In the genomic region with DNA sequence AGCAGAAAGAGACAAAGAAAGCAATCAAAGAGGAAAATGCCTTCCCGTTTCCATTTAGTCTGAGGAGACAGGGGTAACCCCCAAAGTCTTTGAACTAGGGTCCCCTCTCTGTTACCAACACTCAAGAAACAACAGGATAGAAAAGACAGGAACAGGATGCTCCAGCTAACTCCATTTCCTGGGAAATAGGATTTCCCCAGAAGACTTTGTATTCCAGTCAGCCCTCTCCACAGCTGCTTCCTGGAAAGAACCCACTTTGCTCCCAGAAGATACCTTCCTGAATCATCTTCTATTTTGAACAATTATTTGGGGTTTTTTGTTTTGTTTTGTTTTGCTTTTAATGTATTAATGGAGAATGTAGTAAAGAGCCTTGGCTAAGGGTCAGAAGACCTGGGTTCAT, we compare ENCODE assay signal across 17 cellular contexts.
"Had no signal": no experiment of that assay in that cellular context is flagged by ENCODE, and none has a peak within 500 bp of the region (broad histone marks: within the 10 kb centered on the region; RNA-seq: fewer than 3 reads in every experiment).

No MANE protein-coding gene starts in this region.

- H3K36me3 Mint-ChIP-seq: natural killer cell treated with Interleukin-12 subunit alpha and Interleukin-12 subunit beta and Interleukin-15 and Interleukin-18, amount 100 ng/mL, for 72 hours; stimulated activated effector memory CD8-positive, alpha-beta T cell treated with anti-CD3 and anti-CD28 coated beads, Interleukin-12 subunit alpha, Interleukin-12 subunit beta, amount 100 ng/mL, for 72 hours; type B pancreatic cell had no signal

- H3K9me3 Mint-ChIP-seq: naive thymus-derived CD4-positive, alpha-beta T cell; natural killer cell treated with Interleukin-12 subunit alpha and Interleukin-12 subunit beta and Interleukin-15 and Interleukin-18, amount 100 ng/mL, for 72 hours; stimulated activated effector memory CD8-positive, alpha-beta T cell treated with anti-CD3 and anti-CD28 coated beads, Interleukin-12 subunit alpha, Interleukin-12 subunit beta, amount 100 ng/mL, for 72 hours; stimulated activated naive CD8-positive, alpha-beta T cell treated with anti-CD3 and anti-CD28 coated beads, Interleukin-15, Interleukin-2, amounts not matched to agents 100 ng/mL and 50 ng/mL, for 24 hours; type B pancreatic cell had no signal

- DNase-seq: hypothalamus; islet precursor cell; left ventricle myocardium inferior; mesendoderm; midbrain; mucosa of descending colon; naive thymus-derived CD4-positive, alpha-beta T cell; ovary; stimulated activated CD4-positive, alpha-beta T cell treated with anti-CD3 and anti-CD28 coated beads, Interleukin-4, amount 100 ng/mL, for 24 hours; stimulated activated naive CD4-positive, alpha-beta T cell; uterus had no signal

- H3K27ac Mint-ChIP-seq: natural killer cell treated with Interleukin-12 subunit alpha and Interleukin-12 subunit beta and Interleukin-15 and Interleukin-18, amount 100 ng/mL, for 72 hours; progenitor cell of endocrine pancreas; stimulated activated effector memory CD8-positive, alpha-beta T cell treated with anti-CD3 and anti-CD28 coated beads, Interleukin-12 subunit alpha, Interleukin-12 subunit beta, amount 100 ng/mL, for 72 hours; stimulated activated naive CD8-positive, alpha-beta T cell treated with anti-CD3 and anti-CD28 coated beads, Interleukin-15, Interleukin-2, amounts not matched to agents 100 ng/mL and 50 ng/mL, for 24 hours; type B pancreatic cell had no signal

- H3K4me1 Mint-ChIP-seq: stimulated activated effector memory CD8-positive, alpha-beta T cell treated with anti-CD3 and anti-CD28 coated beads, Interleukin-12 subunit alpha, Interleukin-12 subunit beta, amount 100 ng/mL, for 72 hours had no signal

- H3K4me3 Mint-ChIP-seq: naive thymus-derived CD4-positive, alpha-beta T cell; natural killer cell treated with Interleukin-12 subunit alpha and Interleukin-12 subunit beta and Interleukin-15 and Interleukin-18, amount 100 ng/mL, for 72 hours; stimulated activated effector memory CD8-positive, alpha-beta T cell treated with anti-CD3 and anti-CD28 coated beads, Interleukin-12 subunit alpha, Interleukin-12 subunit beta, amount 100 ng/mL, for 72 hours; stimulated activated naive CD8-positive, alpha-beta T cell treated with anti-CD3 and anti-CD28 coated beads, Interleukin-15, Interleukin-2, amounts not matched to agents 100 ng/mL and 50 ng/mL, for 24 hours; type B pancreatic cell had no signal

- H3K27me3 Mint-ChIP-seq: naive thymus-derived CD4-positive, alpha-beta T cell; natural killer cell treated with Interleukin-12 subunit alpha and Interleukin-12 subunit beta and Interleukin-15 and Interleukin-18, amount 100 ng/mL, for 72 hours; progenitor cell of endocrine pancreas; stimulated activated naive CD8-positive, alpha-beta T cell treated with anti-CD3 and anti-CD28 coated beads, Interleukin-15, Interleukin-2, amounts not matched to agents 100 ng/mL and 50 ng/mL, for 24 hours; type B pancreatic cell had no signal

- ATAC-seq: mucosa of descending colon; naive thymus-derived CD4-positive, alpha-beta T cell; natural killer cell treated with Interleukin-12 subunit alpha and Interleukin-12 subunit beta and Interleukin-15 and Interleukin-18, amount 100 ng/mL, for 72 hours; sciatic nerve; stimulated activated effector memory CD8-positive, alpha-beta T cell treated with anti-CD3 and anti-CD28 coated beads, Interleukin-12 subunit alpha, Interleukin-12 subunit beta, amount 100 ng/mL, for 72 hours had no signal
